In genomic region chr1:205775717-205776056, GRCh38 we compare ENCODE assay signal across 8 cellular contexts. TPM values are rescaled to one million over a fixed set of nuclear protein-coding genes. Genes with fewer than 3 reads are reported as not detected.
DNase-seq lines count a peak whose midpoint lies in the region; ATAC-seq, FAIRE-seq and TF ChIP-seq lines count a peak whose summit lies in the region.

No MANE protein-coding gene starts in this region.

- intact Hi-C loops in esophagus squamous epithelium (cut with DNase I): no loop called here

- H2AFZ ChIP-seq in DND-41 (ENCODE audit: low read depth, low read length): peak overlapping the region; percentile 95
- H2AFZ ChIP-seq in osteoblast (ENCODE audit: low read length): peak overlapping the region; percentile 93

- H3K27ac ChIP-seq in DND-41 (ENCODE audit: low read length): peak overlapping the region; percentile 81; the same call in 1 of the 2 replicates
- peak overlapping the region; percentile 65 to 86 (median 80) for H3K27ac ChIP-seq in esophagus squamous epithelium
- H3K27ac ChIP-seq in osteoblast (ENCODE audit: low read depth, low read length): peak overlapping the region; percentile 61

- peaks cover 20% of the 10 kb centered on the region for H3K4me1 ChIP-seq in DND-41 (ENCODE audit: insufficient read depth, low read length)
- H3K4me1 ChIP-seq in esophagus squamous epithelium: peaks cover 3 to 46% (median 16%) of the 10 kb centered on the region in 3 donors
- H3K4me1 ChIP-seq in osteoblast (ENCODE audit: insufficient read depth, low read length): peaks cover 14% of the 10 kb centered on the region

- FAIRE-seq in RCC 7860 (lab: Jason Lieb, UNC): no peak

- H4K20me1 ChIP-seq in DND-41 (ENCODE audit: insufficient read depth, low read length) (no peaks in the 10 kb centered on the region), osteoblast (ENCODE audit: insufficient read depth, low read length) (no peaks in the 10 kb centered on the region)

- no peak for TF ChIP-seq POLR2A in esophagus squamous epithelium (IDR thresholded peaks at IDR 0.05)

- in situ Hi-C loops in KBM-7 (cut with MboI; ENCODE audit: low pct_unique_long_range_greater_than_20kb, low sequenced_read_pairs): loop anchor here (25.0 kb wide), 2 partner anchors 187 to 362 kb away; no protein-coding TSS in a partner anchor

- peak overlapping the region; percentile 78 for H3K9ac ChIP-seq in DND-41 (ENCODE audit: low read depth, low read length)

- TF ChIP-seq CTCF in DND-41 (IDR thresholded peaks at IDR 0.05; ENCODE audit: borderline replicate concordance, extremely low read depth, low read length, poor library complexity, severe bottlenecking): no peak
- no peak for TF ChIP-seq CTCF in esophagus squamous epithelium (IDR thresholded peaks at IDR 0.05)
- TF ChIP-seq CTCF in osteoblast (IDR thresholded peaks at IDR 0.05; ENCODE audit: extremely low read depth, low read depth, low read length): no peak

- H3K9me3 ChIP-seq in DND-41 (ENCODE audit: insufficient read depth, low read length, severe bottlenecking) (no peaks in the 10 kb centered on the region), esophagus squamous epithelium (no peaks in the 10 kb centered on the region), osteoblast (ENCODE audit: low read depth, low read length) (no peaks in the 10 kb centered on the region)

- H3K4me3 ChIP-seq in DND-41 (ENCODE audit: low read depth in 1 of 2, low read length in 2 of 2): peak overlapping the region; percentile 51 to 75; a peak in 2 of 4 replicates
- H3K4me3 ChIP-seq in esophagus squamous epithelium: peak overlapping the region; percentile 52 to 80 (median 78)
- H3K4me3 ChIP-seq in osteoblast (ENCODE audit: insufficient read depth, low read length): peak overlapping the region; percentile 88

- no peaks in the 10 kb centered on the region; the same call in 1 of the 2 replicates for H3K36me3 ChIP-seq in DND-41 (ENCODE audit: insufficient read depth, low read length)
- H3K36me3 ChIP-seq in esophagus squamous epithelium: no peaks in the 10 kb centered on the region
- no peaks in the 10 kb centered on the region for H3K36me3 ChIP-seq in osteoblast (ENCODE audit: insufficient read depth, low read length)

- H3K27me3 ChIP-seq in DND-41 (ENCODE audit: insufficient read depth, low read length, poor library complexity): no peaks in the 10 kb centered on the region
- H3K27me3 ChIP-seq in esophagus squamous epithelium: no peaks in the 10 kb centered on the region
- H3K27me3 ChIP-seq in osteoblast (ENCODE audit: insufficient read depth, low read length): no peaks in the 10 kb centered on the region

- DNase-seq in DND-41 (no peak), RCC 7860 (ENCODE audit: low spot score) (peak; percentile 16), esophagus squamous epithelium (lab: John Stamatoyannopoulos, UW) (no peak), osteoblast (ENCODE audit: insufficient read length, low spot score, missing footprints) (no peak), SHP77 (lab: John Stamatoyannopoulos, UW) (no peak), iPS-NIHi11 (ENCODE audit: low spot score) (no peak), KBM-7 (no peak)

- ATAC-seq in DND-41 (ENCODE audit: insufficient read depth, low read depth) (no peak), HG03159 (IDR thresholded peaks at IDR 0.05; ENCODE audit: unreplicated experiment) (no peak)

- peak overlapping the region; percentile 94 for H3K4me2 ChIP-seq in DND-41 (ENCODE audit: insufficient read depth, low read length)
- H3K4me2 ChIP-seq in osteoblast (ENCODE audit: insufficient read depth, low read length): peak overlapping the region; percentile 92

- peaks cover 2% of the 10 kb centered on the region for H3K79me2 ChIP-seq in DND-41 (ENCODE audit: insufficient read depth, low read length)
- H3K79me2 ChIP-seq in osteoblast (ENCODE audit: insufficient read depth, low read length): peaks cover 8% of the 10 kb centered on the region

RNA-seq across cellular contexts. Expression of gene RAB29, which starts 0.4 kb away (rescaled TPM):
- total RNA-seq in esophagus squamous epithelium (10 to 100 TPM in 1 of 4 donors, 1 to 10 TPM in 3; 3.0 to 19.3 (median 7.0) TPM), osteoblast (37.6 and 43.3 TPM in 2 replicates)

RNA-seq across cellular contexts. Expression of gene NUCKS1, which starts 25.7 kb away (rescaled TPM):
- total RNA-seq in esophagus squamous epithelium (10 to 100 TPM; 32.4 to 73.4 (median 60.9) TPM), osteoblast (132 and 140 TPM in 2 replicates)

RNA-seq across cellular contexts. Expression of gene SLC41A1, which starts 37.3 kb away (rescaled TPM):
- total RNA-seq in esophagus squamous epithelium (10 to 100 TPM in 2 of 4 donors, 1 to 10 TPM in 2; 5.2 to 14.1 (median 8.3) TPM), osteoblast (28.0 and 29.3 TPM in 2 replicates)
